19 cellular contexts compared by ENCODE assay signal in genomic region chr12:8917751-8918150, GRCh38.
"Had no signal": no experiment of that assay in that cellular context is flagged by ENCODE, and none has a peak within 500 bp of the region (broad histone marks: within the 10 kb centered on the region; RNA-seq: fewer than 3 reads in every experiment).

No MANE protein-coding gene starts in this region.

- ATAC-seq: activated naive CD4-positive, alpha-beta T cell treated with anti-CD3 and anti-CD28 coated beads, Interleukin-2, amount 50 U/mL, for 72 hours; gastrocnemius medialis; left lobe of liver; lower lobe of right lung; WTC11 had no signal

- H3K9me3 Mint-ChIP-seq: activated naive CD4-positive, alpha-beta T cell treated with anti-CD3 and anti-CD28 coated beads, Interleukin-2, amount 50 U/mL, for 72 hours; naive B cell; neural crest cell; WTC11 had no signal

- H3K27me3 ChIP-seq: adrenal gland, gastrocnemius medialis, thyroid gland had no signal

- H3K27ac ChIP-seq: adrenal gland, gastrocnemius medialis, lower lobe of right lung, thyroid gland had no signal

- H3K27me3 Mint-ChIP-seq: naive B cell had no signal

- H3K4me3 Mint-ChIP-seq: naive B cell, neural crest cell had no signal

- H3K27ac Mint-ChIP-seq: activated naive CD4-positive, alpha-beta T cell treated with anti-CD3 and anti-CD28 coated beads, Interleukin-2, amount 50 U/mL, for 72 hours had no signal

- H3K9me3 ChIP-seq: adrenal gland, gastrocnemius medialis, lower lobe of right lung, thyroid gland had no signal

- DNase-seq: activated T-cell treated with anti-CD3 and anti-CD28 coated beads, Interleukin-2, amount 50 U/mL, for 1 hour; adrenal gland; central memory CD4-positive, alpha-beta T cell; effector memory CD4-positive, alpha-beta T cell; gastrocnemius medialis; hypothalamus; kidney; lower lobe of right lung; naive B cell; retina; stimulated activated CD4-positive, alpha-beta T cell treated with anti-CD3 and anti-CD28 coated beads, Interleukin-4, amount 100 ng/mL, for 24 hours; stimulated activated naive CD4-positive, alpha-beta T cell treated with Interleukin-2 at 50 U/mL for 16 hours; substantia nigra; T-helper 1 cell; thyroid gland had no signal

- H3K4me3 ChIP-seq: adrenal gland, gastrocnemius medialis, lower lobe of right lung, thyroid gland had no signal
